ENCODE assay signal across 12 cellular contexts in genomic region chr2:38233231-38233983, GRCh38.
DNase-seq lines count a peak whose midpoint lies in the region; ATAC-seq and TF ChIP-seq lines count a peak whose summit lies in the region.
"Had no signal": no experiment of that assay in that cellular context is flagged by ENCODE, and none has a peak within 500 bp of the region (broad histone marks: within the 10 kb centered on the region; RNA-seq: fewer than 3 reads in every experiment).

No MANE protein-coding gene starts in this region.

- intact Hi-C loops in MCF 10A (cut with micrococcal nuclease) (no loop called here), mammary epithelial cell (cut with micrococcal nuclease) (no loop called here)

- in situ Hi-C loops in mammary epithelial cell (cut with MboI; ENCODE audit: low sequenced_read_pairs in 2 of 2), result no loop called here

- H3K4me2 ChIP-seq in mammary epithelial cell (ENCODE audit: insufficient read depth, low read depth, low read length), result no peak overlapping the region

- H3K4me3 ChIP-seq in mammary epithelial cell (replicated peaks in 1 of 3; ENCODE audit: insufficient read depth in 1 of 3, low read depth in 2 of 3, low read length in 3 of 3) (no peak overlapping the region), right atrium auricular region (no peak overlapping the region)
- H3K4me3 ChIP-seq: coronary artery had no signal

- CTCF ChIA-PET in MCF 10A (lab: Yijun Ruan, JAX), result interaction anchor here (0.7 to 0.9 kb wide), 2 partner anchors 8 to 15 kb away, joined by 3 read pairs; no protein-coding TSS in a partner anchor
- CTCF ChIA-PET in mammary epithelial cell (lab: Charles Lee; ENCODE audit: low non-redundant PET), result no interaction called here

- no peak overlapping the region for H3K9ac ChIP-seq in mammary epithelial cell (ENCODE audit: insufficient read depth, low read length)

- no peaks in the 10 kb centered on the region for H3K79me2 ChIP-seq in mammary epithelial cell (ENCODE audit: insufficient read depth, low read length)

- H3K27me3 ChIP-seq in mammary epithelial cell (ENCODE audit: insufficient read depth, low read length), result no peaks in the 10 kb centered on the region
- H3K27me3 ChIP-seq in right atrium auricular region, result no peaks in the 10 kb centered on the region

- H3K27ac ChIP-seq in mammary epithelial cell (ENCODE audit: insufficient read depth, low read depth, low read length) (no peak overlapping the region), right atrium auricular region (peak overlapping the region in 1 of 2 donors; percentile 33)
- H3K27ac ChIP-seq: coronary artery had no signal

- H3K9me3 ChIP-seq in mammary epithelial cell (replicated peaks; ENCODE audit: insufficient read depth, low read length) (no peaks in the 10 kb centered on the region), right atrium auricular region (no peaks in the 10 kb centered on the region)

- H3K4me1 Mint-ChIP-seq in MCF 10A (ENCODE audit: insufficient read depth, unreplicated experiment), result peaks cover 53% of the 10 kb centered on the region

- POLR2A ChIA-PET in MCF 10A (lab: Yijun Ruan, JAX), result interaction anchor here (1.2 to 1.6 kb wide), 4 partner anchors 12 to 87 kb away, joined by 3 to 6 read pairs (median 5); no protein-coding TSS in a partner anchor

- H3K4me3 Mint-ChIP-seq in MCF 10A (ENCODE audit: unreplicated experiment), result no peak overlapping the region
- H3K4me3 Mint-ChIP-seq: nephron; stimulated activated naive CD8-positive, alpha-beta T cell treated with anti-CD3 and anti-CD28 coated beads, Interleukin-15, Interleukin-2, amounts not matched to agents 100 ng/mL and 50 ng/mL, for 24 hours had no signal

- peaks cover 28% of the 10 kb centered on the region for H3K36me3 Mint-ChIP-seq in MCF 10A (ENCODE audit: insufficient read depth, unreplicated experiment)

- H2AFZ ChIP-seq in mammary epithelial cell (ENCODE audit: low read depth, low read length), result no peak overlapping the region

- H4K20me1 ChIP-seq in mammary epithelial cell (ENCODE audit: insufficient read depth, low read length), result no peaks in the 10 kb centered on the region

- dilution Hi-C loops in mammary epithelial cell (cut with HindIII; ENCODE audit: low sequenced_read_pairs), result loop anchor here (5.0 kb wide), 1 partner anchor 49 kb away; no protein-coding TSS in a partner anchor

- H3K36me3 ChIP-seq in mammary epithelial cell (ENCODE audit: insufficient read depth, low read length) (no peaks in the 10 kb centered on the region), right atrium auricular region (no peaks in the 10 kb centered on the region)

- H3K4me1 ChIP-seq in mammary epithelial cell (ENCODE audit: insufficient read depth, low read length) (no peaks in the 10 kb centered on the region), right atrium auricular region (no peaks in the 10 kb centered on the region)

- BruUV-seq in MCF 10A (replicated peaks; lab: Mats Ljungman, UMichigan), result no TSS peak
- no TSS peak for BruUV-seq in mammary epithelial cell (replicated peaks; lab: Mats Ljungman, UMichigan)

- no peak overlapping the region for H3K27ac Mint-ChIP-seq in MCF 10A (ENCODE audit: low read depth, unreplicated experiment)
- H3K27ac Mint-ChIP-seq: stimulated activated naive CD8-positive, alpha-beta T cell treated with anti-CD3 and anti-CD28 coated beads, Interleukin-15, Interleukin-2, amounts not matched to agents 100 ng/mL and 50 ng/mL, for 24 hours had no signal

- no peak for ATAC-seq in stimulated activated naive CD8-positive, alpha-beta T cell treated with anti-CD3 and anti-CD28 coated beads, Interleukin-15, Interleukin-2, amounts not matched to agents 100 U/mL and 50 U/mL, for 24 hours

- no peaks in the 10 kb centered on the region for H3K27me3 Mint-ChIP-seq in MCF 10A (ENCODE audit: insufficient read depth, unreplicated experiment)

- peak; percentile 59 for DNase-seq in MCF 10A (ENCODE audit: unreplicated experiment)
- DNase-seq in mammary epithelial cell, result no peak
- peak; percentile 36 for DNase-seq in astrocyte of the hippocampus (ENCODE audit: low read depth, low spot score)
- peak; percentile 69 for DNase-seq in right atrium auricular region (ENCODE audit: low spot score)
- no peak for DNase-seq in stimulated activated naive CD8-positive, alpha-beta T cell treated with anti-CD3 and anti-CD28 coated beads, Interleukin-15, Interleukin-2, amounts not matched to agents 100 U/mL and 50 U/mL, for 24 hours
- no peak for DNase-seq in activated CD8-positive, alpha-beta memory T cell treated with anti-CD3 and anti-CD28 coated beads, Interleukin-2, amount 50 U/mL, for 4 hours
- no peak for DNase-seq in stimulated activated CD4-positive, alpha-beta T cell treated with anti-CD3 and anti-CD28 coated beads, Interleukin-12 subunit alpha, Interleukin-12 subunit beta, amount 100 ng/mL, for 4 hours
- DNase-seq in SIG-M5 treated with dmso at 0.1 percent for 504 hours (lab: John Stamatoyannopoulos, UW; ENCODE audit: unreplicated experiment), result no peak
- DNase-seq: 8988T had no signal

- TF ChIP-seq CTCF in MCF 10A (IDR thresholded peaks at IDR 0.05; ENCODE audit: unreplicated experiment), result no peak
- no peak for TF ChIP-seq CTCF in mammary epithelial cell (conservative IDR thresholded peaks at IDR 0.05 in 1 of 2, IDR thresholded peaks at IDR 0.05 in 1 of 2; ENCODE audit: extremely low read depth in 1 of 2, insufficient read depth in 1 of 2, low read depth in 1 of 2, low read length in 2 of 2)
- peak in 1 of 2 donors; percentile 27 for TF ChIP-seq CTCF in right atrium auricular region (IDR thresholded peaks at IDR 0.05)

- WGBS in mammary epithelial cell (ENCODE audit: low coverage, missing lambda C conversion rate), result 90% methylated on average over 9 of the region's 9 CpGs

- H3K9me3 Mint-ChIP-seq in MCF 10A (ENCODE audit: unreplicated experiment), result peaks cover 6% of the 10 kb centered on the region

Comparison
In these comparisons a context has a peak if more than half of its experiments do, and no peak if none do; other contexts are left out.
1. DNase-seq: peak in MCF 10A (single experiment), astrocyte of the hippocampus (single experiment) and right atrium auricular region (single experiment); none in mammary epithelial cell (single experiment), stimulated activated naive CD8-positive, alpha-beta T cell treated with anti-CD3 and anti-CD28 coated beads, Interleukin-15, Interleukin-2, amounts not matched to agents 100 U/mL and 50 U/mL, for 24 hours (single experiment), activated CD8-positive, alpha-beta memory T cell treated with anti-CD3 and anti-CD28 coated beads, Interleukin-2, amount 50 U/mL, for 4 hours (single experiment), stimulated activated CD4-positive, alpha-beta T cell treated with anti-CD3 and anti-CD28 coated beads, Interleukin-12 subunit alpha, Interleukin-12 subunit beta, amount 100 ng/mL, for 4 hours (single experiment) and SIG-M5 treated with dmso at 0.1 percent for 504 hours (single experiment).